ENCODE assay signal across 9 cellular contexts in the genomic region with DNA sequence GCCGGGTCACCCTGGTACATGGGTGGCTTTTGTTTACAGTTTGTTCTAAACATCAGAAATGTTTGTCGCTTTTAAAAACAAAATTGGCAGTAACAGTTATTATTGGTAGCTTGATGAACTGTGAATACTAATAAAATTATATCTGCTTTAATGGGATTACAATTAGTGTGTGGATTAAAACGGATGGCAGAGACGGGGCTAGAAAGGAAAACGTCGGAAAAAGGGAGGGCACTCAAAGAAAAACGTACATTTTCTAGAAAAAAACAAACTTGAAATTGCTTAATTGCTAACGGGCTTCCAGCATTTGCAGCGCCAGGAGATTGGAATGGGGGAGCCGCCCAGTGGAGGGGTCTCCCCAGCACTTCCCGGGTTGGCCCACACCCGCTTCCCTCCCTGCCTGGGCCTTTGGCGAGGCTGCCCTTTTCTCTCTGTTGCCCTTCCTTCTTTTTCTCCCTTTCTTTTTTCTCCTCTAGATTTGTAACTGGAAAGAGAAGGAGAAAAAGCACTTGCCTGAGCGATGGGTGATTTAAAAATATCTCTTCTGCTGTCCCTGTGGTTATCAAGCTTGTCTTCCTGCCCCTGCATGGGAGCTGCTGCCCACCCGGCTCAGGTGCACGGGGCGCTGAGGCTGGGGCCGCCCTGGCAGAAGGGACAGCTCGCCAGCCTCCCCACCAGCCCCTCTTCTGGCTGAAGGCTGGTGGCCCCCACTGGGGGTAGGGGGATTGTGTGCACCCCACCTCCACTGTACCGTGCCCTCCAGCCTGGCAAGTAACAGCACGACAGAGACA. TPM values are rescaled to one million over a fixed set of nuclear protein-coding genes. Genes with fewer than 3 reads are reported as not detected.
DNase-seq lines count a peak whose midpoint lies in the region; ATAC-seq and TF ChIP-seq lines count a peak whose summit lies in the region.
"Had no signal": no experiment of that assay in that cellular context is flagged by ENCODE, and none has a peak within 500 bp of the region (broad histone marks: within the 10 kb centered on the region; RNA-seq: fewer than 3 reads in every experiment).

No MANE protein-coding gene starts in this region.

- no peak for DNase-seq in CD4-positive, CD25-positive, alpha-beta regulatory T cell
- no peak for DNase-seq in T-helper 17 cell
- peak; percentile 47 for DNase-seq in fibroblast of villous mesenchyme (ENCODE audit: low read depth)
- no peak for DNase-seq in prostate gland (ENCODE audit: low spot score)
- DNase-seq in CD4-positive, alpha-beta memory T cell = no peak
- no peak for DNase-seq in DMS53 (lab: John Stamatoyannopoulos, UW)
- DNase-seq in HEK293T (ENCODE audit: extremely low spot score) = no peak
- DNase-seq in T1000 (lab: John Stamatoyannopoulos, UW) = no peak
- DNase-seq: activated effector memory CD4-positive, alpha-beta T cell treated with anti-CD3 and anti-CD28 coated beads, Interleukin-2, amount 50 U/mL, for 16 hours had no signal

- H3K27me3 Mint-ChIP-seq in CD4-positive, CD25-positive, alpha-beta regulatory T cell = peaks cover 76% of the 10 kb centered on the region
- H3K27me3 Mint-ChIP-seq in T-helper 17 cell = peaks cover 66% of the 10 kb centered on the region
- peaks cover 40 to 41% of the 10 kb centered on the region in 2 donors for H3K27me3 Mint-ChIP-seq in CD4-positive, alpha-beta memory T cell

- H3K36me3 Mint-ChIP-seq in CD4-positive, CD25-positive, alpha-beta regulatory T cell = no peaks in the 10 kb centered on the region
- H3K36me3 Mint-ChIP-seq in T-helper 17 cell (ENCODE audit: low read depth) = peaks cover 3% of the 10 kb centered on the region
- peaks cover 0 to 3% of the 10 kb centered on the region in 2 donors for H3K36me3 Mint-ChIP-seq in CD4-positive, alpha-beta memory T cell

- peaks cover 18% of the 10 kb centered on the region for H3K27me3 ChIP-seq in CD4-positive, CD25-positive, alpha-beta regulatory T cell (ENCODE audit: control insufficient read depth, insufficient read depth, low read length)
- H3K27me3 ChIP-seq in prostate gland (replicated peaks; ENCODE audit: insufficient read depth) = no peaks in the 10 kb centered on the region
- peaks cover 52% of the 10 kb centered on the region for H3K27me3 ChIP-seq in CD4-positive, alpha-beta memory T cell (ENCODE audit: insufficient read depth, low read length)

- peaks cover 0 to 6% (median 0%) of the 10 kb centered on the region in 7 donors for H3K9me3 Mint-ChIP-seq in CD4-positive, CD25-positive, alpha-beta regulatory T cell
- peaks cover 0 to 10% (median 0%) of the 10 kb centered on the region in 8 donors for H3K9me3 Mint-ChIP-seq in CD4-positive, alpha-beta memory T cell

- no peak overlapping the region for H3K27ac ChIP-seq in CD4-positive, CD25-positive, alpha-beta regulatory T cell (ENCODE audit: insufficient read depth, low read length, poor library complexity, severe bottlenecking)
- peak overlapping the region; percentile 86 to 99 for H3K27ac ChIP-seq in prostate gland
- H3K27ac ChIP-seq in CD4-positive, alpha-beta memory T cell (ENCODE audit: low read depth, low read length) = no peak overlapping the region

- no peaks in the 10 kb centered on the region for H3K36me3 ChIP-seq in CD4-positive, CD25-positive, alpha-beta regulatory T cell (ENCODE audit: control insufficient read depth, insufficient read depth, low read length)
- H3K36me3 ChIP-seq in prostate gland = no peaks in the 10 kb centered on the region
- no peaks in the 10 kb centered on the region for H3K36me3 ChIP-seq in CD4-positive, alpha-beta memory T cell (ENCODE audit: insufficient read depth, low read length)

- H3K4me3 ChIP-seq in CD4-positive, CD25-positive, alpha-beta regulatory T cell (ENCODE audit: low read depth, low read length) = no peak overlapping the region
- peak overlapping the region; percentile 62 for H3K4me3 ChIP-seq in fibroblast of villous mesenchyme (ENCODE audit: low read depth, low read length)
- H3K4me3 ChIP-seq in prostate gland = peak overlapping the region; percentile 74
- H3K4me3 ChIP-seq in CD4-positive, alpha-beta memory T cell (ENCODE audit: low read length in 2 of 2) = no peak overlapping the region

- WGBS in prostate gland = 68% methylated on average over 21 of the region's 21 CpGs

- H3K9me3 ChIP-seq in CD4-positive, CD25-positive, alpha-beta regulatory T cell (ENCODE audit: control insufficient read depth in 2 of 2, low read length in 2 of 2) = no peaks in the 10 kb centered on the region
- H3K9me3 ChIP-seq in T-helper 17 cell (ENCODE audit: control insufficient read depth, low read length, poor library complexity, severe bottlenecking) (no peaks in the 10 kb centered on the region), prostate gland (no peaks in the 10 kb centered on the region)
- H3K9me3 ChIP-seq in CD4-positive, alpha-beta memory T cell (ENCODE audit: control insufficient read depth in 1 of 2, low read length in 2 of 2) = no peaks in the 10 kb centered on the region

- CTCF ChIA-PET in CD4-positive, alpha-beta memory T cell (lab: Charles Lee; ENCODE audit: partially characterized antibody) = no interaction called here
- CTCF ChIA-PET in HEK293T (lab: Yijun Ruan, JAX) = interaction anchor here (1.4 to 2.2 kb wide), 4 partner anchors 9 to 109 kb away, joined by 5 to 6 read pairs (median 6); no protein-coding TSS in a partner anchor

- intact Hi-C loops in prostate gland (cut with DNase I) = no loop called here
- intact Hi-C loops in CD4-positive, alpha-beta memory T cell (cut with micrococcal nuclease) = no loop called here

- POLR2A ChIA-PET in CD4-positive, alpha-beta memory T cell (lab: Charles Lee; ENCODE audit: partially characterized antibody) = interaction anchor here (1.2 kb wide), 1 partner anchor 111 kb away, joined by 3 read pairs; no protein-coding TSS in a partner anchor
- POLR2A ChIA-PET in HEK293T (lab: Yijun Ruan, JAX) = no interaction called here

- ATAC-seq in CD4-positive, CD25-positive, alpha-beta regulatory T cell (ENCODE audit: low read depth in 2 of 2) = no peak
- no peak for ATAC-seq in T-helper 17 cell

- peaks cover 42% of the 10 kb centered on the region for H3K4me1 ChIP-seq in CD4-positive, CD25-positive, alpha-beta regulatory T cell (ENCODE audit: control insufficient read depth, insufficient read depth, low read length, poor library complexity, severe bottlenecking)
- peaks cover 9% of the 10 kb centered on the region for H3K4me1 ChIP-seq in prostate gland (replicated peaks)
- H3K4me1 ChIP-seq in CD4-positive, alpha-beta memory T cell (ENCODE audit: insufficient read depth, low read length) = peaks cover 36% of the 10 kb centered on the region

- no peak for TF ChIP-seq CTCF in fibroblast of villous mesenchyme (IDR thresholded peaks at IDR 0.05; ENCODE audit: insufficient read depth, low read depth, low read length)
- no peak for TF ChIP-seq CTCF in prostate gland (IDR thresholded peaks at IDR 0.05)

- peaks cover 5 to 21% (median 14%) of the 10 kb centered on the region in 4 donors for H3K4me1 Mint-ChIP-seq in CD4-positive, CD25-positive, alpha-beta regulatory T cell
- peaks cover 18% of the 10 kb centered on the region for H3K4me1 Mint-ChIP-seq in T-helper 17 cell
- peaks cover 10 to 29% (median 17%) of the 10 kb centered on the region in 4 donors for H3K4me1 Mint-ChIP-seq in CD4-positive, alpha-beta memory T cell

- H3K4me3 Mint-ChIP-seq in CD4-positive, CD25-positive, alpha-beta regulatory T cell = peak overlapping the region in 3 of 4 donors; percentile 19 to 52 (median 43)
- peak overlapping the region; percentile 89 for H3K4me3 Mint-ChIP-seq in T-helper 17 cell
- H3K4me3 Mint-ChIP-seq in CD4-positive, alpha-beta memory T cell = peak overlapping the region in 2 of 8 donors; percentile 28 to 61

- no peak overlapping the region for H3K27ac Mint-ChIP-seq in CD4-positive, CD25-positive, alpha-beta regulatory T cell
- no peak overlapping the region for H3K27ac Mint-ChIP-seq in T-helper 17 cell
- no peak overlapping the region for H3K27ac Mint-ChIP-seq in CD4-positive, alpha-beta memory T cell

- TF ChIP-seq POLR2A in prostate gland (IDR thresholded peaks at IDR 0.05) = no peak

TF ChIP-seq in HEK293T, 16 proteins besides CTCF, POLR2A, EP300 and RAD21:
- no peak for TF ChIP-seq L3MBTL2 (conservative IDR thresholded peaks at IDR 0.05)
- TF ChIP-seq LEF1 (IDR thresholded peaks at IDR 0.05; ENCODE audit: borderline replicate concordance) = no peak
- no peak for TF ChIP-seq CTBP1 (IDR thresholded peaks at IDR 0.05; ENCODE audit: borderline replicate concordance)
- TF ChIP-seq, protein P1, sequence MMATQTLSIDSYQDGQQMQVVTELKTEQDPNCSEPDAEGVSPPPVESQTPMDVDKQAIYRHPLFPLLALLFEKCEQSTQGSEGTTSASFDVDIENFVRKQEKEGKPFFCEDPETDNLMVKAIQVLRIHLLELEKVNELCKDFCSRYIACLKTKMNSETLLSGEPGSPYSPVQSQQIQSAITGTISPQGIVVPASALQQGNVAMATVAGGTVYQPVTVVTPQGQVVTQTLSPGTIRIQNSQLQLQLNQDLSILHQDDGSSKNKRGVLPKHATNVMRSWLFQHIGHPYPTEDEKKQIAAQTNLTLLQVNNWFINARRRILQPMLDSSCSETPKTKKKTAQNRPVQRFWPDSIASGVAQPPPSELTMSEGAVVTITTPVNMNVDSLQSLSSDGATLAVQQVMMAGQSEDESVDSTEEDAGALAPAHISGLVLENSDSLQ (IDR thresholded peaks at IDR 0.05) = no peak
- no peak for TF ChIP-seq FOXA1 (IDR thresholded peaks at IDR 0.05)
- TF ChIP-seq FOXM1 (IDR thresholded peaks at IDR 0.05; ENCODE audit: borderline replicate concordance) = no peak
- no peak for TF ChIP-seq SUZ12 (IDR thresholded peaks at IDR 0.05)
- TF ChIP-seq ZNF384 (IDR thresholded peaks at IDR 0.05) = no peak
- no peak for TF ChIP-seq FOXK2 (IDR thresholded peaks at IDR 0.05)
- TF ChIP-seq NFRKB (IDR thresholded peaks at IDR 0.05) = no peak
- no peak for TF ChIP-seq ELF4 (IDR thresholded peaks at IDR 0.05)
- TF ChIP-seq HDGF (IDR thresholded peaks at IDR 0.05; ENCODE audit: borderline replicate concordance) = no peak
- TF ChIP-seq ARNT (IDR thresholded peaks at IDR 0.05) = no peak
- TF ChIP-seq BHLHE40 (IDR thresholded peaks at IDR 0.05; ENCODE audit: borderline replicate concordance) = no peak
- TF ChIP-seq TARDBP (IDR thresholded peaks at IDR 0.05) = no peak
- TF ChIP-seq SP1 (IDR thresholded peaks at IDR 0.05) = no peak

RNA-seq across cellular contexts. Expression of a gene that starts 5.9 kb away (rescaled TPM):
- total RNA-seq in CD4-positive, CD25-positive, alpha-beta regulatory T cell = 0.54 TPM
- not detected for polyA plus RNA-seq in CD4-positive, CD25-positive, alpha-beta regulatory T cell
- under 1 TPM; 0.22 to 0.29 TPM for total RNA-seq in T-helper 17 cell
- 6.5 and 8.4 TPM in 2 replicates for total RNA-seq in fibroblast of villous mesenchyme
- total RNA-seq in prostate gland = 10 to 100 TPM; 11.4 to 28.9 TPM
- not detected for total RNA-seq in CD4-positive, alpha-beta memory T cell
- polyA plus RNA-seq in CD4-positive, alpha-beta memory T cell = not detected

Comparison
In these comparisons a context has a peak if more than half of its experiments do, and no peak if none do; other contexts are left out.
1. H3K27ac ChIP-seq: peak in prostate gland (2 of 2); none in CD4-positive, CD25-positive, alpha-beta regulatory T cell (single experiment) and CD4-positive, alpha-beta memory T cell (single experiment).
2. H3K4me3 ChIP-seq: peak in fibroblast of villous mesenchyme (single experiment) and prostate gland (2 of 2); none in CD4-positive, CD25-positive, alpha-beta regulatory T cell (single experiment) and CD4-positive, alpha-beta memory T cell (0 of 2).